Comparison of ENCODE assay signal across 2 cellular contexts in the genomic region with DNA sequence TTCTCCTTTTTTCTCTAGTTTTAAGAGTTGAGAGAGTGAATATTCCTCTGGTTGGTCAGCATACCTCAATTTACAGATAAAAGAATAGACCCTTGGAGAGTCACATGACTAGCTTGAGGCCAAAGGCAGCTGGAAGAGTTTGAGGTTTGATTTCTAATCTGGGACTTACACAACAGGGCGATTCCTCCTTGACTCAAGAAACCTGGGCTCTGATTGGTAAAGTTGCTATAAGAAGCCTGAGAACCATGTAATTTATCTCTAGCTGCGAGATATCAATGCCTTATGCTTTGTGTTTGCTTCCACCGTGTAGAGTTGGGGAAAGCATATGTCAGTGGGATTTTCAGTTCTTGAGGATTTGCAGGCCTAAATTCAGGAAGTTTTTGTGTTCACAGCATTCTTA.
TF ChIP-seq lines count a peak whose summit lies in the region.

No MANE protein-coding gene starts in this region.

TF ChIP-seq in WTC11, 78 proteins besides CTCF, POLR2A, EP300 and RAD21 (continued from another document):
- TF ChIP-seq SMAD4 (CRISPR knock-in tag; IDR thresholded peaks at IDR 0.05) (no peak), TP53 (CRISPR knock-in tag; IDR thresholded peaks at IDR 0.05) (no peak)
- TF ChIP-seq, protein P1, sequence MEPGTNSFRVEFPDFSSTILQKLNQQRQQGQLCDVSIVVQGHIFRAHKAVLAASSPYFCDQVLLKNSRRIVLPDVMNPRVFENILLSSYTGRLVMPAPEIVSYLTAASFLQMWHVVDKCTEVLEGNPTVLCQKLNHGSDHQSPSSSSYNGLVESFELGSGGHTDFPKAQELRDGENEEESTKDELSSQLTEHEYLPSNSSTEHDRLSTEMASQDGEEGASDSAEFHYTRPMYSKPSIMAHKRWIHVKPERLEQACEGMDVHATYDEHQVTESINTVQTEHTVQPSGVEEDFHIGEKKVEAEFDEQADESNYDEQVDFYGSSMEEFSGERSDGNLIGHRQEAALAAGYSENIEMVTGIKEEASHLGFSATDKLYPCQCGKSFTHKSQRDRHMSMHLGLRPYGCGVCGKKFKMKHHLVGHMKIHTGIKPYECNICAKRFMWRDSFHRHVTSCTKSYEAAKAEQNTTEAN (CRISPR knock-in tag; IDR thresholded peaks at IDR 0.05) = no peak
- TF ChIP-seq, protein P2, sequence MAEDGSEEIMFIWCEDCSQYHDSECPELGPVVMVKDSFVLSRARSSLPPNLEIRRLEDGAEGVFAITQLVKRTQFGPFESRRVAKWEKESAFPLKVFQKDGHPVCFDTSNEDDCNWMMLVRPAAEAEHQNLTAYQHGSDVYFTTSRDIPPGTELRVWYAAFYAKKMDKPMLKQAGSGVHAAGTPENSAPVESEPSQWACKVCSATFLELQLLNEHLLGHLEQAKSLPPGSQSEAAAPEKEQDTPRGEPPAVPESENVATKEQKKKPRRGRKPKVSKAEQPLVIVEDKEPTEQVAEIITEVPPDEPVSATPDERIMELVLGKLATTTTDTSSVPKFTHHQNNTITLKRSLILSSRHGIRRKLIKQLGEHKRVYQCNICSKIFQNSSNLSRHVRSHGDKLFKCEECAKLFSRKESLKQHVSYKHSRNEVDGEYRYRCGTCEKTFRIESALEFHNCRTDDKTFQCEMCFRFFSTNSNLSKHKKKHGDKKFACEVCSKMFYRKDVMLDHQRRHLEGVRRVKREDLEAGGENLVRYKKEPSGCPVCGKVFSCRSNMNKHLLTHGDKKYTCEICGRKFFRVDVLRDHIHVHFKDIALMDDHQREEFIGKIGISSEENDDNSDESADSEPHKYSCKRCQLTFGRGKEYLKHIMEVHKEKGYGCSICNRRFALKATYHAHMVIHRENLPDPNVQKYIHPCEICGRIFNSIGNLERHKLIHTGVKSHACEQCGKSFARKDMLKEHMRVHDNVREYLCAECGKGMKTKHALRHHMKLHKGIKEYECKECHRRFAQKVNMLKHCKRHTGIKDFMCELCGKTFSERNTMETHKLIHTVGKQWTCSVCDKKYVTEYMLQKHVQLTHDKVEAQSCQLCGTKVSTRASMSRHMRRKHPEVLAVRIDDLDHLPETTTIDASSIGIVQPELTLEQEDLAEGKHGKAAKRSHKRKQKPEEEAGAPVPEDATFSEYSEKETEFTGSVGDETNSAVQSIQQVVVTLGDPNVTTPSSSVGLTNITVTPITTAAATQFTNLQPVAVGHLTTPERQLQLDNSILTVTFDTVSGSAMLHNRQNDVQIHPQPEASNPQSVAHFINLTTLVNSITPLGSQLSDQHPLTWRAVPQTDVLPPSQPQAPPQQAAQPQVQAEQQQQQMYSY (CRISPR knock-in tag; IDR thresholded peaks at IDR 0.05) = no peak
- TF ChIP-seq, protein P3, sequence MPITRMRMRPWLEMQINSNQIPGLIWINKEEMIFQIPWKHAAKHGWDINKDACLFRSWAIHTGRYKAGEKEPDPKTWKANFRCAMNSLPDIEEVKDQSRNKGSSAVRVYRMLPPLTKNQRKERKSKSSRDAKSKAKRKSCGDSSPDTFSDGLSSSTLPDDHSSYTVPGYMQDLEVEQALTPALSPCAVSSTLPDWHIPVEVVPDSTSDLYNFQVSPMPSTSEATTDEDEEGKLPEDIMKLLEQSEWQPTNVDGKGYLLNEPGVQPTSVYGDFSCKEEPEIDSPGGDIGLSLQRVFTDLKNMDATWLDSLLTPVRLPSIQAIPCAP (CRISPR knock-in tag; IDR thresholded peaks at IDR 0.05) = no peak

TF ChIP-seq in SK-N-SH, 30 proteins besides CTCF, POLR2A, EP300 and RAD21 (continued from another document):
- TF ChIP-seq, protein P4, sequence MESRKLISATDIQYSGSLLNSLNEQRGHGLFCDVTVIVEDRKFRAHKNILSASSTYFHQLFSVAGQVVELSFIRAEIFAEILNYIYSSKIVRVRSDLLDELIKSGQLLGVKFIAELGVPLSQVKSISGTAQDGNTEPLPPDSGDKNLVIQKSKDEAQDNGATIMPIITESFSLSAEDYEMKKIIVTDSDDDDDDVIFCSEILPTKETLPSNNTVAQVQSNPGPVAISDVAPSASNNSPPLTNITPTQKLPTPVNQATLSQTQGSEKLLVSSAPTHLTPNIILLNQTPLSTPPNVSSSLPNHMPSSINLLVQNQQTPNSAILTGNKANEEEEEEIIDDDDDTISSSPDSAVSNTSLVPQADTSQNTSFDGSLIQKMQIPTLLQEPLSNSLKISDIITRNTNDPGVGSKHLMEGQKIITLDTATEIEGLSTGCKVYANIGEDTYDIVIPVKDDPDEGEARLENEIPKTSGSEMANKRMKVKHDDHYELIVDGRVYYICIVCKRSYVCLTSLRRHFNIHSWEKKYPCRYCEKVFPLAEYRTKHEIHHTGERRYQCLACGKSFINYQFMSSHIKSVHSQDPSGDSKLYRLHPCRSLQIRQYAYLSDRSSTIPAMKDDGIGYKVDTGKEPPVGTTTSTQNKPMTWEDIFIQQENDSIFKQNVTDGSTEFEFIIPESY (IDR thresholded peaks at IDR 0.05; ENCODE audit: borderline replicate concordance, low read depth) = no peak
- no peak for TF ChIP-seq CHD2 (IDR thresholded peaks at IDR 0.05; ENCODE audit: low read length, partially characterized antibody)
- TF ChIP-seq, protein P5, sequence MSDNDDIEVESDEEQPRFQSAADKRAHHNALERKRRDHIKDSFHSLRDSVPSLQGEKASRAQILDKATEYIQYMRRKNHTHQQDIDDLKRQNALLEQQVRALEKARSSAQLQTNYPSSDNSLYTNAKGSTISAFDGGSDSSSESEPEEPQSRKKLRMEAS (IDR thresholded peaks at IDR 0.05; ENCODE audit: low read depth) = no peak
- TF ChIP-seq SMC3 (IDR thresholded peaks at IDR 0.05; ENCODE audit: low read depth, low read length) = no peak
- TF ChIP-seq RFX5 (IDR thresholded peaks at IDR 0.05; ENCODE audit: low read length) = no peak
- TF ChIP-seq JUND (IDR thresholded peaks at IDR 0.05) = no peak
- TF ChIP-seq, protein P6, sequence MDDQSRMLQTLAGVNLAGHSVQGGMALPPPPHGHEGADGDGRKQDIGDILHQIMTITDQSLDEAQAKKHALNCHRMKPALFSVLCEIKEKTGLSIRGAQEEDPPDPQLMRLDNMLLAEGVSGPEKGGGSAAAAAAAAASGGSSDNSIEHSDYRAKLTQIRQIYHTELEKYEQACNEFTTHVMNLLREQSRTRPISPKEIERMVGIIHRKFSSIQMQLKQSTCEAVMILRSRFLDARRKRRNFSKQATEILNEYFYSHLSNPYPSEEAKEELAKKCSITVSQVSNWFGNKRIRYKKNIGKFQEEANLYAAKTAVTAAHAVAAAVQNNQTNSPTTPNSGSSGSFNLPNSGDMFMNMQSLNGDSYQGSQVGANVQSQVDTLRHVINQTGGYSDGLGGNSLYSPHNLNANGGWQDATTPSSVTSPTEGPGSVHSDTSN (IDR thresholded peaks at IDR 0.05) = no peak
- TF ChIP-seq, protein P7, sequence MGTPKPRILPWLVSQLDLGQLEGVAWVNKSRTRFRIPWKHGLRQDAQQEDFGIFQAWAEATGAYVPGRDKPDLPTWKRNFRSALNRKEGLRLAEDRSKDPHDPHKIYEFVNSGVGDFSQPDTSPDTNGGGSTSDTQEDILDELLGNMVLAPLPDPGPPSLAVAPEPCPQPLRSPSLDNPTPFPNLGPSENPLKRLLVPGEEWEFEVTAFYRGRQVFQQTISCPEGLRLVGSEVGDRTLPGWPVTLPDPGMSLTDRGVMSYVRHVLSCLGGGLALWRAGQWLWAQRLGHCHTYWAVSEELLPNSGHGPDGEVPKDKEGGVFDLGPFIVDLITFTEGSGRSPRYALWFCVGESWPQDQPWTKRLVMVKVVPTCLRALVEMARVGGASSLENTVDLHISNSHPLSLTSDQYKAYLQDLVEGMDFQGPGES (IDR thresholded peaks at IDR 0.05; ENCODE audit: low read depth, low read length) = no peak
- no peak for TF ChIP-seq FOXM1 (IDR thresholded peaks at IDR 0.05; ENCODE audit: low read depth)
- TF ChIP-seq, protein P8, sequence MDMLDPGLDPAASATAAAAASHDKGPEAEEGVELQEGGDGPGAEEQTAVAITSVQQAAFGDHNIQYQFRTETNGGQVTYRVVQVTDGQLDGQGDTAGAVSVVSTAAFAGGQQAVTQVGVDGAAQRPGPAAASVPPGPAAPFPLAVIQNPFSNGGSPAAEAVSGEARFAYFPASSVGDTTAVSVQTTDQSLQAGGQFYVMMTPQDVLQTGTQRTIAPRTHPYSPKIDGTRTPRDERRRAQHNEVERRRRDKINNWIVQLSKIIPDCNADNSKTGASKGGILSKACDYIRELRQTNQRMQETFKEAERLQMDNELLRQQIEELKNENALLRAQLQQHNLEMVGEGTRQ (IDR thresholded peaks at IDR 0.05; ENCODE audit: borderline replicate concordance, low read depth, low read length) = no peak
- no peak for TF ChIP-seq NFIC (IDR thresholded peaks at IDR 0.05; ENCODE audit: borderline replicate concordance)
- no peak for TF ChIP-seq POLR2AphosphoS5 (IDR thresholded peaks at IDR 0.05; ENCODE audit: low read depth, low read length)
- TF ChIP-seq SIN3A (IDR thresholded peaks at IDR 0.05; ENCODE audit: borderline replicate concordance, low read depth, low read length) = no peak
